In genomic region chr7:35315517-35315916, GRCh38 we compare ENCODE assay signal across 32 cellular contexts.
"Had no signal": no experiment of that assay in that cellular context is flagged by ENCODE, and none has a peak within 500 bp of the region (broad histone marks: within the 10 kb centered on the region; RNA-seq: fewer than 3 reads in every experiment).

No MANE protein-coding gene starts in this region.

- H3K27ac Mint-ChIP-seq: activated B cell treated with CpG ODN at 0.5 μM for 24 hours; activated CD4-positive, alpha-beta memory T cell treated with anti-CD3 and anti-CD28 coated beads for 36 hours; activated CD4-positive, alpha-beta T cell treated with anti-CD3 and anti-CD28 coated beads, Interleukin-2, amount 10 ng/mL, durations not matched to agents 24 days and 14 days; activated CD8-positive, alpha-beta T cell treated with anti-CD3 and anti-CD28 coated beads for 36 hours; activated naive CD4-positive, alpha-beta T cell treated with anti-CD3 and anti-CD28 coated beads for 36 hours; activated naive CD4-positive, alpha-beta T cell treated with anti-CD3 and anti-CD28 coated beads, Interleukin-2, amount 50 U/mL, for 72 hours; activated naive CD8-positive, alpha-beta T cell treated with anti-CD3 and anti-CD28 coated beads for 36 hours; activated T-cell treated with anti-CD3 and anti-CD28 coated beads, Interleukin-2, amount 50 U/mL, for 72 hours; activated T-helper 1 cell treated with anti-CD3 and anti-CD28 coated beads, Interleukin-12 subunit alpha, Interleukin-12 subunit beta, Interleukin-2, Interleukin-4 antibody, amounts not matched to agents 30 ng/mL and 10 ng/mL and 1 ng/mL, durations not matched to agents 14 hours and 24 hours and 36 hours; activated T-helper 2 cell treated with anti-CD3 and anti-CD28 coated beads, Interferon-gamma antibody, Interleukin-2, Interleukin-4, amounts not matched to agents 10 μg/mL and 5 μg/mL and 100 μg/mL, durations not matched to agents 14 hours and 24 hours and 36 hours; T-helper 1 cell treated with Interleukin-12 subunit alpha and Interleukin-12 subunit beta and Interleukin-4 antibody, amounts not matched to agents 30 μg/mL and 1 μg/mL, for 36 hours; T-helper 2 cell treated with Interferon-gamma antibody and Interleukin-4, amounts not matched to agents 5 μg/mL and 100 μg/mL, for 36 hours had no signal

- H3K36me3 Mint-ChIP-seq: activated CD4-positive, alpha-beta memory T cell treated with anti-CD3 and anti-CD28 coated beads for 36 hours; activated naive CD4-positive, alpha-beta T cell treated with anti-CD3 and anti-CD28 coated beads, Interleukin-2, amount 50 U/mL, for 72 hours; activated naive CD8-positive, alpha-beta T cell treated with anti-CD3 and anti-CD28 coated beads for 36 hours had no signal

- H3K9me3 Mint-ChIP-seq: activated B cell treated with CpG ODN at 0.5 μM for 24 hours; activated CD4-positive, alpha-beta memory T cell treated with anti-CD3 and anti-CD28 coated beads for 36 hours; activated CD4-positive, alpha-beta T cell treated with anti-CD3 and anti-CD28 coated beads, Interleukin-2, amount 10 ng/mL, durations not matched to agents 24 days and 14 days; activated CD8-positive, alpha-beta T cell treated with anti-CD3 and anti-CD28 coated beads for 36 hours; activated naive CD4-positive, alpha-beta T cell treated with anti-CD3 and anti-CD28 coated beads for 36 hours; activated naive CD4-positive, alpha-beta T cell treated with anti-CD3 and anti-CD28 coated beads, Interleukin-2, amount 50 U/mL, for 72 hours; activated naive CD8-positive, alpha-beta T cell treated with anti-CD3 and anti-CD28 coated beads for 36 hours; activated T-cell treated with anti-CD3 and anti-CD28 coated beads, Interleukin-2, amount 50 U/mL, for 4 hours; activated T-cell treated with anti-CD3 and anti-CD28 coated beads, Interleukin-2, amount 50 U/mL, for 72 hours; activated T-helper 1 cell treated with anti-CD3 and anti-CD28 coated beads, Interleukin-12 subunit alpha, Interleukin-12 subunit beta, Interleukin-2, Interleukin-4 antibody, amounts not matched to agents 30 ng/mL and 10 ng/mL and 1 ng/mL, durations not matched to agents 14 hours and 24 hours and 36 hours; activated T-helper 2 cell treated with anti-CD3 and anti-CD28 coated beads, Interferon-gamma antibody, Interleukin-2, Interleukin-4, amounts not matched to agents 10 μg/mL and 5 μg/mL and 100 μg/mL, durations not matched to agents 14 hours and 24 hours and 36 hours; T-helper 1 cell treated with Interleukin-12 subunit alpha and Interleukin-12 subunit beta and Interleukin-4 antibody, amounts not matched to agents 30 μg/mL and 1 μg/mL, for 36 hours; T-helper 2 cell treated with Interferon-gamma antibody and Interleukin-4, amounts not matched to agents 5 μg/mL and 100 μg/mL, for 36 hours had no signal

- H3K27me3 Mint-ChIP-seq: activated B cell treated with CpG ODN at 0.5 μM for 24 hours; activated CD4-positive, alpha-beta memory T cell treated with anti-CD3 and anti-CD28 coated beads for 36 hours; activated CD4-positive, alpha-beta T cell treated with anti-CD3 and anti-CD28 coated beads, Interleukin-2, amount 10 ng/mL, durations not matched to agents 24 days and 14 days had no signal

- DNase-seq: activated B cell treated with CpG ODN at 0.5 μM for 24 hours; activated CD4-positive, alpha-beta memory T cell treated with anti-CD3 and anti-CD28 coated beads for 36 hours; activated CD4-positive, alpha-beta T cell treated with anti-CD3 and anti-CD28 coated beads for 4 hours; activated CD4-positive, alpha-beta T cell treated with anti-CD3 and anti-CD28 coated beads, Interleukin-2, amount 10 ng/mL, durations not matched to agents 24 days and 14 days; activated CD4-positive, alpha-beta T cell treated with anti-CD3 and anti-CD28 coated beads, Interleukin-2, amount 50 U/mL, for 1 hour; activated CD4-positive, alpha-beta T cell treated with anti-CD3 and anti-CD28 coated beads, Interleukin-2, amount 50 U/mL, for 4 hours; activated CD4-positive, CD25-positive, alpha-beta regulatory T cell treated with anti-CD3 and anti-CD28 coated beads, Interleukin-2, amount 50 U/mL, for 72 hours; activated CD8-positive, alpha-beta memory T cell treated with anti-CD3 and anti-CD28 coated beads, Interleukin-2, amount 50 U/mL, for 4 hours; activated CD8-positive, alpha-beta T cell treated with anti-CD3 and anti-CD28 coated beads for 36 hours; activated effector memory CD4-positive, alpha-beta T cell treated with Interleukin-2 at 50 U/mL for 16 hours; activated gamma-delta T cell; activated naive CD4-positive, alpha-beta T cell treated with anti-CD3 and anti-CD28 coated beads for 36 hours; activated naive CD4-positive, alpha-beta T cell treated with anti-CD3 and anti-CD28 coated beads, Interleukin-2, amount 50 U/mL, for 16 hours; activated naive CD8-positive, alpha-beta T cell treated with anti-CD3 and anti-CD28 coated beads for 36 hours; activated T-cell treated with anti-CD3 and anti-CD28 coated beads for 4 hours; activated T-cell treated with anti-CD3 and anti-CD28 coated beads, Interleukin-2, amount 50 U/mL, for 1 hour; activated T-cell treated with anti-CD3 and anti-CD28 coated beads, Interleukin-2, amount 50 U/mL, for 4 hours; activated T-cell treated with anti-CD3 and anti-CD28 coated beads, Interleukin-2, amount 50 U/mL, for 72 hours; adrenal gland; amniotic stem cell; aorta; body of pancreas; brain microvascular endothelial cell; central memory CD4-positive, alpha-beta T cell; SW 1271; T-helper 1 cell; T-helper 9 cell had no signal

- H3K4me3 Mint-ChIP-seq: activated B cell treated with CpG ODN at 0.5 μM for 24 hours; activated CD4-positive, alpha-beta memory T cell treated with anti-CD3 and anti-CD28 coated beads for 36 hours; activated CD4-positive, alpha-beta T cell treated with anti-CD3 and anti-CD28 coated beads, Interleukin-2, amount 10 ng/mL, durations not matched to agents 24 days and 14 days; activated CD8-positive, alpha-beta T cell treated with anti-CD3 and anti-CD28 coated beads for 36 hours; activated naive CD4-positive, alpha-beta T cell treated with anti-CD3 and anti-CD28 coated beads for 36 hours; activated naive CD8-positive, alpha-beta T cell treated with anti-CD3 and anti-CD28 coated beads for 36 hours; activated T-cell treated with anti-CD3 and anti-CD28 coated beads, Interleukin-2, amount 50 U/mL, for 4 hours; activated T-cell treated with anti-CD3 and anti-CD28 coated beads, Interleukin-2, amount 50 U/mL, for 72 hours; activated T-helper 1 cell treated with anti-CD3 and anti-CD28 coated beads, Interleukin-12 subunit alpha, Interleukin-12 subunit beta, Interleukin-2, Interleukin-4 antibody, amounts not matched to agents 30 ng/mL and 10 ng/mL and 1 ng/mL, durations not matched to agents 14 hours and 24 hours and 36 hours; T-helper 1 cell treated with Interleukin-12 subunit alpha and Interleukin-12 subunit beta and Interleukin-4 antibody, amounts not matched to agents 30 μg/mL and 1 μg/mL, for 36 hours; T-helper 2 cell treated with Interferon-gamma antibody and Interleukin-4, amounts not matched to agents 5 μg/mL and 100 μg/mL, for 36 hours had no signal

- ATAC-seq: activated CD8-positive, alpha-beta T cell treated with anti-CD3 and anti-CD28 coated beads for 36 hours; activated T-cell treated with anti-CD3 and anti-CD28 coated beads, Interleukin-2, amount 50 U/mL, for 4 hours; activated T-cell treated with anti-CD3 and anti-CD28 coated beads, Interleukin-2, amount 50 U/mL, for 72 hours; body of pancreas had no signal

- H3K4me1 Mint-ChIP-seq: activated B cell treated with CpG ODN at 0.5 μM for 24 hours; activated CD4-positive, alpha-beta T cell treated with anti-CD3 and anti-CD28 coated beads, Interleukin-2, amount 10 ng/mL, durations not matched to agents 24 days and 14 days; activated naive CD8-positive, alpha-beta T cell treated with anti-CD3 and anti-CD28 coated beads for 36 hours had no signal
